13 cellular contexts compared by ENCODE assay signal in genomic region chr11:128568166-128568778, GRCh38. TPM values are rescaled to one million over a fixed set of nuclear protein-coding genes. Genes with fewer than 3 reads are reported as not detected.
DNase-seq lines count a peak whose midpoint lies in the region; ATAC-seq, FAIRE-seq and TF ChIP-seq lines count a peak whose summit lies in the region.
"Had no signal": no experiment of that assay in that cellular context is flagged by ENCODE, and none has a peak within 500 bp of the region (broad histone marks: within the 10 kb centered on the region; RNA-seq: fewer than 3 reads in every experiment).

No MANE protein-coding gene starts in this region.

- no peak overlapping the region for H3K27ac ChIP-seq in CD8-positive, alpha-beta T cell (ENCODE audit: low read depth, low read length)
- H3K27ac ChIP-seq in Panc1 (ENCODE audit: low read length) = no peak overlapping the region
- H3K27ac ChIP-seq in heart right ventricle = peak overlapping the region; percentile 55 to 82 (median 68)
- H3K27ac ChIP-seq in psoas muscle = peak overlapping the region; percentile 30

- H3K4me1 Mint-ChIP-seq in CD8-positive, alpha-beta T cell (ENCODE audit: low read depth) = peaks cover 22% of the 10 kb centered on the region

- no peaks in the 10 kb centered on the region for H3K9me3 ChIP-seq in CD8-positive, alpha-beta T cell (ENCODE audit: low read length)
- H3K9me3 ChIP-seq in Panc1 (ENCODE audit: control insufficient read depth, insufficient read depth, low read depth, low read length) (no peaks in the 10 kb centered on the region), heart right ventricle (no peaks in the 10 kb centered on the region), psoas muscle (no peaks in the 10 kb centered on the region)

- no peak overlapping the region for H3K4me3 ChIP-seq in CD8-positive, alpha-beta T cell (ENCODE audit: low read depth, low read length)
- H3K4me3 ChIP-seq in Panc1 (ENCODE audit: low read depth in 2 of 2, low read length in 2 of 2) (no peak overlapping the region), heart right ventricle (no peak overlapping the region), psoas muscle (no peak overlapping the region)

- CTCF ChIA-PET in CD8-positive, alpha-beta T cell (lab: Charles Lee) = no interaction called here
- CTCF ChIA-PET in Panc1 (lab: Charles Lee) = no interaction called here

- H3K4me3 Mint-ChIP-seq in CD8-positive, alpha-beta T cell = no peak overlapping the region
- H3K4me3 Mint-ChIP-seq: CD4-positive, alpha-beta memory T cell had no signal

- H3K36me3 ChIP-seq in CD8-positive, alpha-beta T cell (ENCODE audit: insufficient read depth, low read length) = no peaks in the 10 kb centered on the region
- H3K36me3 ChIP-seq in Panc1 (ENCODE audit: control insufficient read depth, insufficient read depth, low read length) = no peaks in the 10 kb centered on the region
- H3K36me3 ChIP-seq in heart right ventricle = no peaks in the 10 kb centered on the region
- no peaks in the 10 kb centered on the region for H3K36me3 ChIP-seq in psoas muscle (ENCODE audit: insufficient read depth in 1 of 2, low read depth in 1 of 2)

- POLR2A ChIA-PET in CD8-positive, alpha-beta T cell (lab: Charles Lee) = no interaction called here
- POLR2A ChIA-PET in Panc1 (lab: Charles Lee) = no interaction called here

- H3K27me3 ChIP-seq in CD8-positive, alpha-beta T cell (ENCODE audit: insufficient read depth, low read length) = no peaks in the 10 kb centered on the region
- H3K27me3 ChIP-seq in Panc1 (ENCODE audit: control insufficient read depth, insufficient read depth, low read length) (no peaks in the 10 kb centered on the region), heart right ventricle (no peaks in the 10 kb centered on the region), psoas muscle (ENCODE audit: insufficient read depth in 3 of 3, low read length in 2 of 3) (no peaks in the 10 kb centered on the region)

- no peak for FAIRE-seq in RCC 7860 (lab: Jason Lieb, UNC)
- FAIRE-seq: HTR-8/SVneo had no signal

- H3K4me1 ChIP-seq in CD8-positive, alpha-beta T cell (ENCODE audit: insufficient read depth, low read length) = peaks cover 9% of the 10 kb centered on the region
- H3K4me1 ChIP-seq in Panc1 (ENCODE audit: control insufficient read depth, insufficient read depth, low read length) (no peaks in the 10 kb centered on the region), heart right ventricle (peaks cover 3 to 74% (median 38%) of the 10 kb centered on the region in 9 donors), psoas muscle (no peaks in the 10 kb centered on the region)

- WGBS in heart right ventricle, 2 donors = 56 to 69% methylated on average over 11 of the region's 11 CpGs
- 75 to 81% (median 78%) methylated on average over 11 of the region's 11 CpGs for WGBS in psoas muscle, 3 donors

- peak overlapping the region; percentile 49 for H3K27ac Mint-ChIP-seq in CD8-positive, alpha-beta T cell

- no peak for DNase-seq in CD8-positive, alpha-beta T cell
- DNase-seq in Panc1 (ENCODE audit: low read depth, low spot score) (no peak), heart right ventricle (peak in 1 of 2 donors; percentile 70), psoas muscle (peak in 1 of 2 donors; percentile 27), COLO668 (lab: John Stamatoyannopoulos, UW; ENCODE audit: unreplicated experiment) (no peak), NCI-H1436 treated with DMSO at 0.1 percent for 48 hours (lab: John Stamatoyannopoulos, UW) (no peak), RCC 7860 (ENCODE audit: low spot score) (no peak), NAMALWA (ENCODE audit: low spot score) (no peak)
- DNase-seq: activated CD4-positive, alpha-beta T cell treated with anti-CD3 and anti-CD28 coated beads, Interleukin-2, amount 50 U/mL, for 1 hour; CD4-positive, alpha-beta memory T cell; NCI-H1105 treated with DMSO at 0.1 percent for 48 hours; NCI-H82 had no signal

- TF ChIP-seq CTCF in CD8-positive, alpha-beta T cell (IDR thresholded peaks at IDR 0.05) = no peak
- TF ChIP-seq CTCF in Panc1 (IDR thresholded peaks at IDR 0.05) = no peak
- no peak for TF ChIP-seq CTCF in heart right ventricle (IDR thresholded peaks at IDR 0.05)
- no peak for TF ChIP-seq CTCF in psoas muscle (IDR thresholded peaks at IDR 0.05)

- no peaks in the 10 kb centered on the region for H3K27me3 Mint-ChIP-seq in CD8-positive, alpha-beta T cell (ENCODE audit: low read depth)
- H3K27me3 Mint-ChIP-seq: CD4-positive, alpha-beta memory T cell had no signal

- peaks cover under 1% of the 10 kb centered on the region for H3K9me3 Mint-ChIP-seq in CD8-positive, alpha-beta T cell

- in situ Hi-C loops in Panc1 (cut with HindIII; ENCODE audit: low pct_unique_long_range_greater_than_20kb, low sequenced_read_pairs) = no loop called here

- no peaks in the 10 kb centered on the region for H3K36me3 Mint-ChIP-seq in CD8-positive, alpha-beta T cell
- H3K36me3 Mint-ChIP-seq: CD4-positive, alpha-beta memory T cell had no signal

- no TSS peak for BruUV-seq in Panc1 (replicated peaks; lab: Mats Ljungman, UMichigan)

- intact Hi-C loops in CD8-positive, alpha-beta T cell (cut with DNase I, micrococcal nuclease) = no loop called here
- intact Hi-C loops in Panc1 (cut with micrococcal nuclease; ENCODE audit: unreplicated experiment) = no loop called here
- intact Hi-C loops in heart right ventricle (cut with DNase I) = loop anchor here in 1 of 10 donors (5.0 kb wide), 1 partner anchor 59 kb away; no protein-coding TSS in a partner anchor
- intact Hi-C loops in psoas muscle (cut with DNase I) = no loop called here

- ATAC-seq in CD8-positive, alpha-beta T cell = no peak
- ATAC-seq in Panc1 = peak; percentile 43; the same call in 1 of the 2 replicates
- ATAC-seq in heart right ventricle = peak; percentile 65 to 95 (median 88)
- ATAC-seq in psoas muscle = peak in 3 of 4 donors; percentile 27 to 59 (median 44)

RNA-seq across cellular contexts. Expression of gene ETS1, which starts 19.1 kb away (rescaled TPM):
- total RNA-seq in CD8-positive, alpha-beta T cell = 100 to 1,000 TPM; 338 to 345 TPM
- total RNA-seq in Panc1 (2021; ENCODE audit: unreplicated experiment) = 66.4 TPM
- polyA plus RNA-seq in Panc1 (2012; ENCODE audit: insufficient read length) = 38.6 TPM
- total RNA-seq in heart right ventricle = 10 to 100 TPM; 33.1 to 93.4 (median 53.2) TPM
- polyA plus RNA-seq in heart right ventricle = 10 to 100 TPM; 21.3 to 21.4 TPM
- 10 to 100 TPM; 19.3 to 32.4 (median 27.1) TPM for total RNA-seq in psoas muscle
- 10 to 100 TPM in 2 of 3 donors, 1 to 10 TPM in 1; 8.5 to 13.9 (median 12.6) TPM for polyA plus RNA-seq in psoas muscle

Comparison
In these comparisons a context has a peak if more than half of its experiments do, and no peak if none do; other contexts are left out.
1. H3K27ac ChIP-seq: peak in heart right ventricle (10 of 10) and psoas muscle (single experiment); none in CD8-positive, alpha-beta T cell (single experiment) and Panc1 (single experiment).